Comparison of ENCODE assay signal across 1 cellular context in the genomic region with DNA sequence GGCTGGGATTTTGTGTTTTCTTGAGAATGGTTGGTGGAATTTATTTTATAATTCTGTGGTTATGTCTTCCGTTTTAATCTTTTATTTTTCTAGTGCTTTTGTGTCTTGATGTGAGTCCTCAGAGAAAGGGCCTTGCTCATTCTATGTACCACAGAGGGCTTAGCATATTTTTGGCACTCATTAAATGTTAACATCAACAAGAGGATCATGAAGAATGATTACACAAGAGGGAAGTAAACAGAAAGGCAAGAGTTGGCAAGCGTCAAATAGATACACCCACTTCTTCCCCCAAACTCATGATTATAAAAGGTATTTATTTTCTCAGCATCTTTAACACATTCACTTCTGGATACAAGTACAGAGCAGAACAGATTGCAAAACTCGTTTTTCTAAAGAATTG.
TF ChIP-seq lines count a peak whose summit lies in the region.

No MANE protein-coding gene starts in this region.

TF ChIP-seq in IMR-90, 13 proteins besides CTCF, POLR2A, EP300 and RAD21:
- TF ChIP-seq CEBPB (IDR thresholded peaks at IDR 0.05; ENCODE audit: low read depth, low read length): peak; percentile 34; the same call in 1 of the 2 replicates
- TF ChIP-seq BHLHE40 (IDR thresholded peaks at IDR 0.05; ENCODE audit: low read depth, low read length): no peak
TF ChIP-seq in IMR-90: peak in this region for 1.
